23 cellular contexts compared by ENCODE assay signal in the genomic region with DNA sequence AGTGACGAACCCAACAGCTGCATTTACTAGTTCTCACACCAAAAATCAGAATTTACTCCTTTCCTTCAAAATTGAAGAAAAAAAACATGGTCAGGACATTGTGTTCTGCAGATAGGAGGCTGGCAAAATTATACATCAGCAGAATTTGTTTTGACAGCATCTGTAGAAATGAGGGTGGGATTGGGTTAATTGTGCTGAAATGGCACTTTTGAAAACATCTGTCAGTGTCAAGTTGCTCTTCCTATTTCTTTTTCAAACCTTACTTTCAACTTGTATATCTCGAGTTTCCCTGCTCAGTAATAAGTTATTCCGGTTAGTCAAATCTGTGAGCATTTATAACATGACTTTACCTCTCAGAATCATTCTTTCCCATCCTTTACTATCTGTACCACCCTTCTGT. TPM values are rescaled to one million over a fixed set of nuclear protein-coding genes. Genes with fewer than 3 reads are reported as not detected.
"Had no signal": no experiment of that assay in that cellular context is flagged by ENCODE, and none has a peak within 500 bp of the region (broad histone marks: within the 10 kb centered on the region; RNA-seq: fewer than 3 reads in every experiment).

No MANE protein-coding gene starts in this region.

- H3K4me1 Mint-ChIP-seq: nephron; stimulated activated effector memory CD8-positive, alpha-beta T cell treated with anti-CD3 and anti-CD28 coated beads, Interleukin-12 subunit alpha, Interleukin-12 subunit beta, amount 100 ng/mL, for 72 hours had no signal

- FAIRE-seq: keratinocyte had no signal

- H3K9ac ChIP-seq: neural progenitor cell had no signal

- H3K27ac ChIP-seq: dorsolateral prefrontal cortex, neural progenitor cell, prostate gland, right atrium auricular region, sigmoid colon, stomach, thyroid gland, vagina had no signal

- DNase-seq: dorsolateral prefrontal cortex; effector CD4-positive, alpha-beta T cell; head of caudate nucleus; mesendoderm; midbrain; naive thymus-derived CD4-positive, alpha-beta T cell; sigmoid colon; stimulated activated CD4-positive, alpha-beta T cell treated with anti-CD3 and anti-CD28 coated beads, Interleukin-2, amount 100 ng/mL, for 24 hours; stimulated activated CD4-positive, alpha-beta T cell treated with anti-CD3 and anti-CD28 coated beads, Interleukin-4, amount 100 ng/mL, for 24 hours; stimulated activated naive CD4-positive, alpha-beta T cell treated with Interleukin-2 at 50 U/mL for 16 hours; stomach; thyroid gland; trophoblast cell had no signal

- H3K4me3 Mint-ChIP-seq: naive thymus-derived CD4-positive, alpha-beta T cell; nephron; neural progenitor cell; stimulated activated effector memory CD8-positive, alpha-beta T cell treated with anti-CD3 and anti-CD28 coated beads, Interleukin-12 subunit alpha, Interleukin-12 subunit beta, amount 100 ng/mL, for 72 hours had no signal

- H3K4me2 ChIP-seq: neural progenitor cell had no signal

- H3K9me3 Mint-ChIP-seq: naive thymus-derived CD4-positive, alpha-beta T cell; nephron; neural progenitor cell; stimulated activated effector memory CD8-positive, alpha-beta T cell treated with anti-CD3 and anti-CD28 coated beads, Interleukin-12 subunit alpha, Interleukin-12 subunit beta, amount 100 ng/mL, for 72 hours had no signal

- ATAC-seq: left lobe of liver; naive thymus-derived CD4-positive, alpha-beta T cell; stimulated activated effector memory CD8-positive, alpha-beta T cell treated with anti-CD3 and anti-CD28 coated beads, Interleukin-12 subunit alpha, Interleukin-12 subunit beta, amount 100 ng/mL, for 72 hours had no signal

- H2AFZ ChIP-seq: neural progenitor cell had no signal

- H3K4me3 ChIP-seq: dorsolateral prefrontal cortex, neural progenitor cell, prostate gland, right atrium auricular region, sigmoid colon, stomach, thyroid gland, vagina had no signal

- H3K27me3 ChIP-seq: dorsolateral prefrontal cortex, neural progenitor cell, right atrium auricular region, sigmoid colon, stomach, thyroid gland, vagina had no signal

- H3K27ac Mint-ChIP-seq: nephron; neural progenitor cell; stimulated activated effector memory CD8-positive, alpha-beta T cell treated with anti-CD3 and anti-CD28 coated beads, Interleukin-12 subunit alpha, Interleukin-12 subunit beta, amount 100 ng/mL, for 72 hours had no signal

- H3K4me1 ChIP-seq: prostate gland, right atrium auricular region, sigmoid colon, thyroid gland, vagina had no signal

- H3K9me3 ChIP-seq: prostate gland, right atrium auricular region, sigmoid colon, stomach, thyroid gland, vagina had no signal

- H3K36me3 ChIP-seq: prostate gland had no signal

- H3K27me3 Mint-ChIP-seq: naive thymus-derived CD4-positive, alpha-beta T cell had no signal

RNA-seq across cellular contexts. Expression of gene TSLP, which starts 40.4 kb away (rescaled TPM):
- total RNA-seq: frontal cortex, lung microvascular endothelial cell had no signal
- polyA plus RNA-seq: naive thymus-derived CD4-positive, alpha-beta T cell had no signal
